Comparison of ENCODE assay signal across 8 cellular contexts in genomic region chr3:134650431-134651346, GRCh38. TPM values are rescaled to one million over a fixed set of nuclear protein-coding genes. Genes with fewer than 3 reads are reported as not detected.
DNase-seq lines count a peak whose midpoint lies in the region; ATAC-seq, FAIRE-seq and TF ChIP-seq lines count a peak whose summit lies in the region.

KY (minus strand) TSS chr3:134651022; CDS start chr3:134650960, 62 bp downstream.

- peaks cover 7% of the 10 kb centered on the region for H3K4me1 ChIP-seq in HUES48 (ENCODE audit: control insufficient read depth, insufficient read depth, low read length)
- peaks cover 24% of the 10 kb centered on the region for H3K4me1 ChIP-seq in astrocyte (ENCODE audit: insufficient read depth, low read length)
- peaks cover 8% of the 10 kb centered on the region for H3K4me1 ChIP-seq in hepatocyte (ENCODE audit: insufficient read depth)
- H3K4me1 ChIP-seq in psoas muscle, result peaks cover 33% of the 10 kb centered on the region

- H3K4me2 ChIP-seq in astrocyte (ENCODE audit: low read length) (peak within 1 kb of the TSS; percentile 91), hepatocyte (peak within 1 kb of the TSS; percentile 90)

- POLR2A ChIA-PET in AG04449 (lab: Yijun Ruan, JAX), result interaction anchor here (1.0 kb wide), 1 partner anchor 9 kb away, joined by 3 read pairs; no protein-coding TSS in a partner anchor

- DNase-seq in AG04449 (ENCODE audit: low read depth, low spot score) (no peak), astrocyte (ENCODE audit: low read depth) (peak; percentile 31), hepatocyte (ENCODE audit: low spot score) (peak; percentile 64), psoas muscle (peak; percentile 54 to 78), SIG-M5 treated with dmso at 0.1 percent for 504 hours (lab: John Stamatoyannopoulos, UW; ENCODE audit: unreplicated experiment) (no peak)

- H3K9me3 ChIP-seq in HUES48 (ENCODE audit: control insufficient read depth, insufficient read depth, low read length) (no peaks in the 10 kb centered on the region), astrocyte (ENCODE audit: insufficient read depth, low read depth, low read length) (no peaks in the 10 kb centered on the region), hepatocyte (ENCODE audit: low read depth) (no peaks in the 10 kb centered on the region), psoas muscle (no peaks in the 10 kb centered on the region)

- ATAC-seq in psoas muscle (peak; percentile 78 to 88 (median 81)), HG02970 (IDR thresholded peaks at IDR 0.05; ENCODE audit: low FRiP score, unreplicated experiment) (no peak), GM19463 (IDR thresholded peaks at IDR 0.05; ENCODE audit: unreplicated experiment) (no peak)

- H3K9me2 ChIP-seq in hepatocyte (replicated peaks; ENCODE audit: insufficient read depth), result no peaks in the 10 kb centered on the region

- H3K4me3 ChIP-seq in AG04449 (ENCODE audit: low read depth, low read length) (peak within 1 kb of the TSS; percentile 58), HUES48 (ENCODE audit: low read depth, low read length) (peak within 1 kb of the TSS; percentile 58), astrocyte (ENCODE audit: insufficient read depth, low read depth, low read length) (peak within 1 kb of the TSS; percentile 60), hepatocyte (no peak within 1 kb of the TSS), psoas muscle (peak within 1 kb of the TSS; percentile 71)

- no peaks in the 10 kb centered on the region for H4K20me1 ChIP-seq in astrocyte (ENCODE audit: insufficient read depth, low read length)
- no peaks in the 10 kb centered on the region for H4K20me1 ChIP-seq in hepatocyte (ENCODE audit: insufficient read depth, poor library complexity, severe bottlenecking)

- intact Hi-C loops in psoas muscle (cut with DNase I), result no loop called here

- H3K9ac ChIP-seq in HUES48 (ENCODE audit: low read depth, low read length) (no peak within 1 kb of the TSS), astrocyte (ENCODE audit: low read length) (peak within 1 kb of the TSS; percentile 65)

- peaks cover 100% of the 10 kb centered on the region for H3K27me3 ChIP-seq in HUES48 (ENCODE audit: control insufficient read depth, insufficient read depth, low read length)
- no peaks in the 10 kb centered on the region for H3K27me3 ChIP-seq in astrocyte (ENCODE audit: insufficient read depth, low read length)
- peaks cover 51% of the 10 kb centered on the region for H3K27me3 ChIP-seq in hepatocyte
- H3K27me3 ChIP-seq in psoas muscle (ENCODE audit: insufficient read depth in 3 of 3, low read length in 2 of 3), result no peaks in the 10 kb centered on the region

- H2AFZ ChIP-seq in astrocyte (ENCODE audit: low read depth, low read length) (peak within 1 kb of the TSS; percentile 92), hepatocyte (peak within 1 kb of the TSS; percentile 5)

- no peak for FAIRE-seq in astrocyte (lab: Jason Lieb, UNC)

- H3K36me3 ChIP-seq in HUES48 (ENCODE audit: control insufficient read depth, insufficient read depth, low read length), result no peaks in the 10 kb centered on the region
- no peaks in the 10 kb centered on the region for H3K36me3 ChIP-seq in astrocyte (ENCODE audit: insufficient read depth, low read length)
- H3K36me3 ChIP-seq in hepatocyte (replicated peaks; ENCODE audit: insufficient read depth, low read depth), result no peaks in the 10 kb centered on the region
- no peaks in the 10 kb centered on the region for H3K36me3 ChIP-seq in psoas muscle (ENCODE audit: insufficient read depth in 1 of 2, low read depth in 1 of 2)

- no peak within 1 kb of the TSS for H3K27ac Mint-ChIP-seq in astrocyte (ENCODE audit: unreplicated experiment)

- peak; percentile 37 for TF ChIP-seq CTCF in AG04449 (IDR thresholded peaks at IDR 0.05; ENCODE audit: insufficient read depth, low read length, missing control alignments)
- no peak for TF ChIP-seq CTCF in astrocyte (IDR thresholded peaks at IDR 0.05; ENCODE audit: insufficient read depth, low read depth, low read length)
- peak; percentile 28 for TF ChIP-seq CTCF in hepatocyte (IDR thresholded peaks at IDR 0.05; ENCODE audit: poor library complexity)
- peak; percentile 23 for TF ChIP-seq CTCF in psoas muscle (IDR thresholded peaks at IDR 0.05)

- H3K36me3 Mint-ChIP-seq in astrocyte (ENCODE audit: low read depth, unreplicated experiment), result no peaks in the 10 kb centered on the region

- H3K27me3 Mint-ChIP-seq in astrocyte (ENCODE audit: low read depth, unreplicated experiment), result peaks cover 87% of the 10 kb centered on the region

- CTCF ChIA-PET in AG04449 (lab: Yijun Ruan, JAX), result interaction anchor here (1.0 to 6.6 kb wide), 9 partner anchors 9 to 144 kb away, joined by 3 to 53 read pairs (median 5); no protein-coding TSS in a partner anchor

- no peak within 1 kb of the TSS for H3K27ac ChIP-seq in HUES48 (ENCODE audit: low read depth, low read length)
- peak within 1 kb of the TSS; percentile 57 for H3K27ac ChIP-seq in astrocyte (ENCODE audit: low read depth, low read length)
- no peak within 1 kb of the TSS for H3K27ac ChIP-seq in hepatocyte
- peak within 1 kb of the TSS; percentile 84 for H3K27ac ChIP-seq in psoas muscle

- no peaks in the 10 kb centered on the region for H3K79me2 ChIP-seq in astrocyte (ENCODE audit: insufficient read depth, low read length)
- no peaks in the 10 kb centered on the region for H3K79me2 ChIP-seq in hepatocyte

- peaks cover 2% of the 10 kb centered on the region for H3K4me1 Mint-ChIP-seq in astrocyte (ENCODE audit: low read depth, unreplicated experiment)

- peak within 1 kb of the TSS; percentile 66 for H3K4me3 Mint-ChIP-seq in astrocyte (ENCODE audit: unreplicated experiment)

- WGBS in hepatocyte (ENCODE audit: low lambda C conversion rate, missing lambda C conversion rate), result 8% methylated on average over 71 of the region's 77 CpGs
- 1 to 3% (median 2%) methylated on average over 67 to 77 of the region's 77 CpGs for WGBS in psoas muscle, 3 donors

- H3K9me3 Mint-ChIP-seq in astrocyte (ENCODE audit: unreplicated experiment), result peaks cover 5% of the 10 kb centered on the region

RNA-seq across cellular contexts. Expression of gene KY, which starts in this region (rescaled TPM):
- 0.11 TPM in 1 of 2 replicates, not detected in the other for total RNA-seq in astrocyte
- 0.76 and 1.6 TPM in 2 replicates for total RNA-seq in hepatocyte
- polyA plus RNA-seq in hepatocyte, result 0.21 and 0.53 TPM in 2 replicates
- total RNA-seq in psoas muscle, result 1 to 10 TPM; 1.8 to 6.7 (median 4.2) TPM
- 1 to 10 TPM in 1 of 3 donors, under 1 TPM in 1, not detected in 1; 0.30 to 1.1 TPM for polyA plus RNA-seq in psoas muscle

Comparison
In these comparisons a context has a peak if more than half of its experiments do, and no peak if none do; other contexts are left out.
1. Peak in DNase-seq, H3K4me3 ChIP-seq, H3K27ac ChIP-seq, H3K9ac ChIP-seq and H3K4me2 ChIP-seq in astrocyte; RNA of the gene not detected or under 1 TPM.
2. DNase-seq: peak in hepatocyte (single experiment) and psoas muscle (2 of 2); none in AG04449 (single experiment) and SIG-M5 treated with dmso at 0.1 percent for 504 hours (single experiment).
3. ATAC-seq: peak in psoas muscle (4 of 4); none in HG02970 (single experiment) and GM19463 (single experiment).